In the genomic region with DNA sequence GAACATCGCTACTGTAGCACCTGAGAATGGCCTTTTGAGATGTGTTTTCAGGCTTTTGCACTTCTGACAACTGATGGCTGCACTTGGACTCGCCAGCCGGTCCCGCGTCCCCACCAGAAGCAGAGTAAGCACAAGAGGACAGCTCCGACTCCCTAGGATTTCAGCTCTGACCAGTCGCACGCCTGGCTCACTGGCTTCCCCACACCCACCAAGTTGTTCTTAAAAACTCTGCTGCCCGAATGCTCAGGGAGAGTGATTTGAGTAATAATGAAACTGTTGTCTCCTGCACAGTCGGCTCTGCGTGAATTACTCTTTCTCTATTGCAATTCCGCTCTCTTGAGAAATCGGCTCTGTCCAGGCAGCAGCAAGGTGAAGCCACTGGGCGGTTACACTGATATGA, we compare ENCODE assay signal across 20 cellular contexts. TPM values are rescaled to one million over a fixed set of nuclear protein-coding genes. Genes with fewer than 3 reads are reported as not detected.
DNase-seq lines count a peak whose midpoint lies in the region; ATAC-seq and TF ChIP-seq lines count a peak whose summit lies in the region.
"Had no signal": no experiment of that assay in that cellular context is flagged by ENCODE, and none has a peak within 500 bp of the region (broad histone marks: within the 10 kb centered on the region; RNA-seq: fewer than 3 reads in every experiment).

No MANE protein-coding gene starts in this region.

- no peaks in the 10 kb centered on the region for H3F3A ChIP-seq in GM23248 (ENCODE audit: insufficient read depth)

- no peak overlapping the region for H3K4me2 ChIP-seq in GM23248 (ENCODE audit: unreplicated experiment)

- H3K4me1 ChIP-seq in iPS-18a (ENCODE audit: control insufficient read depth, low read depth, low read length) (peaks cover 52% of the 10 kb centered on the region), GM23248 (ENCODE audit: insufficient read depth) (0 out of 2 replicates have a peak, but pooled peaks cover 5% of the 10 kb centered on the region), mucosa of descending colon (ENCODE audit: low read depth) (no peaks in the 10 kb centered on the region)

- H3K4me1 Mint-ChIP-seq in HFFc6 (ENCODE audit: low read depth) (peaks cover 30% of the 10 kb centered on the region; the same call in 1 of the 2 replicates), WTC11 (peaks cover 65% of the 10 kb centered on the region)

- H3K4me3 Mint-ChIP-seq in HFFc6 (peak overlapping the region; percentile 33; the same call in 1 of the 2 replicates), WTC11 (peak overlapping the region; percentile 62)
- H3K4me3 Mint-ChIP-seq: B cell had no signal

- no peak overlapping the region for H2AFZ ChIP-seq in GM23248

- CTCF ChIA-PET in WTC11 (lab: Charles Lee): interaction anchor here (0.6 to 1.0 kb wide), 2 partner anchors 14 to 312 kb away, joined by 3 to 6 read pairs; no protein-coding TSS in a partner anchor

- no peaks in the 10 kb centered on the region for H3K79me2 ChIP-seq in GM23248 (ENCODE audit: insufficient read depth)

- 88 to 90% methylated on average over 14 of the region's 14 CpGs for WGBS in GM23248 (ENCODE audit: low coverage in 1 of 2, low lambda C conversion rate in 2 of 2, missing lambda C conversion rate in 2 of 2), 2 experiments

- H3K9ac ChIP-seq in iPS-18a (ENCODE audit: low read length) (peak overlapping the region; percentile 75), GM23248 (no peak overlapping the region)

- in situ Hi-C loops in GM23248 (cut with MboI): no loop called here

- H3K9me3 Mint-ChIP-seq in HFFc6 (peaks cover 5% of the 10 kb centered on the region), WTC11 (peaks cover 13% of the 10 kb centered on the region)

- H3K9me3 ChIP-seq in iPS-18a (ENCODE audit: control insufficient read depth, low read depth, low read length) (no peaks in the 10 kb centered on the region), GM23248 (ENCODE audit: low read depth) (no peaks in the 10 kb centered on the region), mucosa of descending colon (no peaks in the 10 kb centered on the region)

- no peak overlapping the region for H3K27ac Mint-ChIP-seq in HFFc6
- H3K27ac Mint-ChIP-seq in WTC11: peak overlapping the region; percentile 86
- H3K27ac Mint-ChIP-seq: B cell had no signal

- POLR2A ChIA-PET in WTC11 (lab: Charles Lee): no interaction called here

- peak; percentile 57 for DNase-seq in ELF-1 (ENCODE audit: low read depth, low spot score)
- no peak for DNase-seq in HFFc6
- DNase-seq in WTC11 (ENCODE audit: low spot score): peak; percentile 35
- DNase-seq in GM23248: no peak
- no peak for DNase-seq in stimulated activated CD4-positive, alpha-beta T cell treated with anti-CD3 and anti-CD28 coated beads, Interleukin-2, amount 100 ng/mL, for 48 hours
- no peak for DNase-seq in mucosa of descending colon
- DNase-seq: DMS 273 treated with DMSO at 0.1 percent for 48 hours, DND-41, GDM1, KG1, MV-4-11, NCI-H187 treated with DMSO at 0.1 percent for 48 hours, NCI-H2171, NCI-H526, PC-3, T-helper 1 cell had no signal

- no peaks in the 10 kb centered on the region; the same call in 1 of the 2 replicates for H3K27me3 Mint-ChIP-seq in HFFc6 (ENCODE audit: insufficient read depth)
- H3K27me3 Mint-ChIP-seq in WTC11 (ENCODE audit: low read depth): no peaks in the 10 kb centered on the region

- peak overlapping the region; percentile 97 for H3K27ac ChIP-seq in iPS-18a (ENCODE audit: low read length)
- no peak overlapping the region for H3K27ac ChIP-seq in GM23248
- H3K27ac ChIP-seq: RWPE1 had no signal

- TF ChIP-seq CTCF in HFFc6 (IDR thresholded peaks at IDR 0.05) (no peak), WTC11 (IDR thresholded peaks at IDR 0.05) (no peak), mucosa of descending colon (IDR thresholded peaks at IDR 0.05) (no peak)

- peak overlapping the region; percentile 65 for H3K4me3 ChIP-seq in iPS-18a (ENCODE audit: low read length)
- H3K4me3 ChIP-seq in GM23248: no peak overlapping the region
- H3K4me3 ChIP-seq in mucosa of descending colon: no peak overlapping the region

- H4K20me1 ChIP-seq in GM23248 (ENCODE audit: insufficient read depth): no peaks in the 10 kb centered on the region

- intact Hi-C loops in mucosa of descending colon (cut with DNase I, micrococcal nuclease): no loop called here

- H3K36me3 Mint-ChIP-seq in HFFc6 (ENCODE audit: low read depth): peaks cover 6% of the 10 kb centered on the region; the same call in 1 of the 2 replicates
- H3K36me3 Mint-ChIP-seq in WTC11: peaks cover 15% of the 10 kb centered on the region

- H3K9me2 ChIP-seq in GM23248 (ENCODE audit: insufficient read depth): no peaks in the 10 kb centered on the region

- ATAC-seq in WTC11 (peak; percentile 9), mucosa of descending colon (no peak), HG03520 (IDR thresholded peaks at IDR 0.05; ENCODE audit: unreplicated experiment) (no peak)
- ATAC-seq: PC-3 had no signal

- H3K36me3 ChIP-seq in iPS-18a (ENCODE audit: control insufficient read depth, low read depth, low read length): no peaks in the 10 kb centered on the region
- H3K36me3 ChIP-seq in GM23248 (ENCODE audit: low read depth): no peaks in the 10 kb centered on the region
- no peaks in the 10 kb centered on the region for H3K36me3 ChIP-seq in mucosa of descending colon (ENCODE audit: low read depth)

- H3K27me3 ChIP-seq in iPS-18a (ENCODE audit: control insufficient read depth, insufficient read depth, low read length) (no peaks in the 10 kb centered on the region), GM23248 (replicated peaks; ENCODE audit: insufficient read depth) (no peaks in the 10 kb centered on the region)

TF ChIP-seq in WTC11, 78 proteins besides CTCF, POLR2A, EP300 and RAD21:
- TF ChIP-seq NR3C1 (CRISPR knock-in tag; conservative IDR thresholded peaks at IDR 0.05; ENCODE audit: low read depth) (no peak), SMAD4 (CRISPR knock-in tag; IDR thresholded peaks at IDR 0.05) (no peak), JUN (CRISPR knock-in tag; IDR thresholded peaks at IDR 0.05) (no peak), USF2 (CRISPR knock-in tag; IDR thresholded peaks at IDR 0.05) (no peak), ZNF423 (CRISPR knock-in tag; IDR thresholded peaks at IDR 0.05) (0 out of 2 replicates have a peak, but pooled peaks have one; percentile 3), AFF4 (CRISPR knock-in tag; IDR thresholded peaks at IDR 0.05; ENCODE audit: borderline replicate concordance) (no peak), TEAD1 (CRISPR knock-in tag; IDR thresholded peaks at IDR 0.05) (0 out of 2 replicates have a peak, but pooled peaks have one; percentile 40), ZNF138 (CRISPR knock-in tag; conservative IDR thresholded peaks at IDR 0.05) (0 out of 2 replicates have a peak, but pooled peaks have one; percentile 30), ETV6 (CRISPR knock-in tag; IDR thresholded peaks at IDR 0.05) (no peak)
- TF ChIP-seq, protein P1, sequence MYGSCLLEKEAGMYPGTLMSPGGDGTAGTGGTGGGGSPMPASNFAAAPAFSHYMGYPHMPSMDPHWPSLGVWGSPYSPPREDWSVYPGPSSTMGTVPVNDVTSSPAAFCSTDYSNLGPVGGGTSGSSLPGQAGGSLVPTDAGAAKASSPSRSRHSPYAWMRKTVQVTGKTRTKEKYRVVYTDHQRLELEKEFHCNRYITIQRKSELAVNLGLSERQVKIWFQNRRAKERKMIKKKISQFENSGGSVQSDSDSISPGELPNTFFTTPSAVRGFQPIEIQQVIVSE (CRISPR knock-in tag; IDR thresholded peaks at IDR 0.05; ENCODE audit: borderline replicate concordance): no peak

RNA-seq across cellular contexts. Expression of gene NLRP3, which starts 40.2 kb away (rescaled TPM):
- total RNA-seq in HFFc6 (2021; fragmentation: NEBNext Ultra II Directional; extraction: Animal tissue kit (Norgen Biotek cat#: 25700)): 1 to 10 TPM in 4 of 6 experiments, under 1 TPM in 2; 0.33 to 5.2 (median 4.3) TPM
- total RNA-seq in WTC11 (2021): 0.11 to 0.25 TPM (median 0.11 TPM) in 3 replicates
- 0.76 and 2.3 TPM in 2 replicates for total RNA-seq in GM23248 (2014; rRNA removed; shearing (Covaris generic))
- 0.28 and 0.84 TPM in 2 replicates for polyA plus RNA-seq in GM23248 (2016; fragmentation: Nextera tagmentation; extraction: Ambion mirVana)
- 1 to 10 TPM in 1 of 3 donors, under 1 TPM in 2; 0.55 to 1.5 (median 0.89) TPM for total RNA-seq in mucosa of descending colon

RNA-seq across cellular contexts. Expression of gene ZNF496, which starts 44.1 kb away (rescaled TPM):
- total RNA-seq in HFFc6 (2021; fragmentation: NEBNext Ultra II Directional; extraction: Animal tissue kit (Norgen Biotek cat#: 25700)): 10 to 100 TPM; 13.7 to 19.9 (median 17.1) TPM
- 81.5 to 89.0 TPM (median 88.3 TPM) in 3 replicates for total RNA-seq in WTC11 (2021)
- total RNA-seq in GM23248 (2014; rRNA removed; shearing (Covaris generic)): 21.0 and 34.9 TPM in 2 replicates
- polyA plus RNA-seq in GM23248 (2016; fragmentation: Nextera tagmentation; extraction: Ambion mirVana): 6.7 and 8.2 TPM in 2 replicates
- total RNA-seq in mucosa of descending colon: 10 to 100 TPM; 13.3 to 26.5 (median 18.0) TPM

Comparison
In these comparisons a context has a peak if more than half of its experiments do, and no peak if none do; other contexts are left out.
1. DNase-seq: peak in ELF-1 (single experiment) and WTC11 (single experiment); none in HFFc6 (single experiment), GM23248 (single experiment), stimulated activated CD4-positive, alpha-beta T cell treated with anti-CD3 and anti-CD28 coated beads, Interleukin-2, amount 100 ng/mL, for 48 hours (0 of 2) and mucosa of descending colon (0 of 3).